Comparison of ENCODE assay signal across 8 cellular contexts in the genomic region with DNA sequence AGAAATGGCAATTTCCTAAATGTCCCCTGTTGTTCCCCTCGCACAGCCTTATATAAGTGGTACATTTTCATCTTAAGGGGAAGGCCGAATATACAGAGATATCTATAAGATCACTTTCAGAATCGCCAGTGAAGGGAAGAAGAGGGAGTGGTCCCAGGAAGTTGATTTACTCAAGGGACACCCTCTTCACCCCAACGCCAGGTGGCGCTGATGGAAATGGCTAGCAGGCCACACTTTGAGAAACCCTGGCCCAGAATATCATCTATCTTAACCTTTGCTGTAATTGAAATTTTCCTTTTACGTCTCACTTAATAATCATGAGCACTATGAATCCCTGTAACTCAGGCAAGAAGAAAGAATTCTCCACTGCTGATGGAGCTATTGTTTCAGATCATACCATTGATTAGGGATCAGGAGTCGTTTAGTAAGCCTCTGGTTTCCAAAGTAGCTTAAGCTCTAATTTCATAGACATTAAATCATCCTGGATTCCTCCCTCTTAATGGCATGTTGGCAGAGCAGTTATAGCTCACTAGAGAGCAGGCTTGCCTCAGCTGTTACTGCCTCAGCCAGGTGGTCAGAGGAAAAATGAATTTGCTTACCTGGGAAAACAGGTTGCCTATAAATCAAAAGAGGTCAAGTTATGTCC.
DNase-seq lines count a peak whose midpoint lies in the region; ATAC-seq and TF ChIP-seq lines count a peak whose summit lies in the region.

No MANE protein-coding gene starts in this region.

- DNase-seq in heart left ventricle (peak in 1 of 5 donors; percentile 29), right atrium auricular region (ENCODE audit: low spot score) (no peak), NCI-H187 (lab: John Stamatoyannopoulos, UW) (peak; percentile 52 to 67), adipocyte (ENCODE audit: low read depth) (peak; percentile 20), memory B cell (ENCODE audit: low spot score in 2 of 2) (peak; percentile 18 to 20), superior temporal gyrus (ENCODE audit: extremely low spot score) (no peak), kidney glomerular epithelial cell (lab: John Stamatoyannopoulos, UW) (no peak)

- intact Hi-C loops in heart left ventricle (cut with DNase I) = loop anchor here in 3 of 10 donors (5.0 to 10.0 kb wide), 2 partner anchors 223 to 225 kb away; no protein-coding TSS in a partner anchor

- H3K4me1 ChIP-seq in heart left ventricle (peaks cover 0 to 4% (median 0%) of the 10 kb centered on the region in 12 donors), right atrium auricular region (no peaks in the 10 kb centered on the region), adipocyte (ENCODE audit: control insufficient read depth, insufficient read depth, low read length) (no peaks in the 10 kb centered on the region)

- H3K4me3 ChIP-seq in heart left ventricle (no peak overlapping the region), right atrium auricular region (no peak overlapping the region), adipocyte (ENCODE audit: low read length) (no peak overlapping the region)

- no peaks in the 10 kb centered on the region for H3K27me3 Mint-ChIP-seq in memory B cell

- 38 to 55% (median 46%) methylated on average over 7 of the region's 7 CpGs for WGBS in heart left ventricle, 4 donors

- H3K9me3 ChIP-seq in heart left ventricle = peaks cover 0 to 15% (median 0%) of the 10 kb centered on the region in 12 donors
- H3K9me3 ChIP-seq in right atrium auricular region = peaks cover 0 to 7% of the 10 kb centered on the region in 2 donors
- H3K9me3 ChIP-seq in adipocyte (ENCODE audit: control insufficient read depth, low read length) = peaks cover 3% of the 10 kb centered on the region

- peaks cover 2% of the 10 kb centered on the region for H3K9me3 Mint-ChIP-seq in memory B cell

- no peak for TF ChIP-seq POLR2A in heart left ventricle (IDR thresholded peaks at IDR 0.05)

- H3K27me3 ChIP-seq in heart left ventricle = no peaks in the 10 kb centered on the region
- no peaks in the 10 kb centered on the region for H3K27me3 ChIP-seq in right atrium auricular region
- H3K27me3 ChIP-seq in adipocyte (replicated peaks; ENCODE audit: control insufficient read depth, insufficient read depth, low read length) = no peaks in the 10 kb centered on the region

- H3K27ac ChIP-seq in heart left ventricle (no peak overlapping the region), right atrium auricular region (no peak overlapping the region)

- TF ChIP-seq CTCF in heart left ventricle (IDR thresholded peaks at IDR 0.05) = peak in 9 of 12 donors; percentile 9 to 38 (median 26)
- peak in 1 of 2 donors; percentile 38 for TF ChIP-seq CTCF in right atrium auricular region (IDR thresholded peaks at IDR 0.05)

- no peak overlapping the region for H3K9ac ChIP-seq in adipocyte (ENCODE audit: low read length)

- H3K4me3 Mint-ChIP-seq in memory B cell = no peak overlapping the region

- H3K4me1 Mint-ChIP-seq in memory B cell = peaks cover 8% of the 10 kb centered on the region

- no peak overlapping the region for H3K27ac Mint-ChIP-seq in memory B cell

- H3K36me3 Mint-ChIP-seq in memory B cell = no peaks in the 10 kb centered on the region

- H3K36me3 ChIP-seq in heart left ventricle = no peaks in the 10 kb centered on the region
- H3K36me3 ChIP-seq in right atrium auricular region = no peaks in the 10 kb centered on the region
- no peaks in the 10 kb centered on the region for H3K36me3 ChIP-seq in adipocyte (ENCODE audit: control insufficient read depth, insufficient read depth, low read length, severe bottlenecking)

- peak; percentile 22 to 73 (median 60) for ATAC-seq in heart left ventricle
- peak; percentile 85 for ATAC-seq in HG02623 (IDR thresholded peaks at IDR 0.05; ENCODE audit: unreplicated experiment)
- ATAC-seq in memory B cell (ENCODE audit: low read depth) = peak; percentile 44

Comparison
In these comparisons a context has a peak if more than half of its experiments do, and no peak if none do; other contexts are left out.
1. DNase-seq: peak in NCI-H187 (2 of 2), adipocyte (single experiment) and memory B cell (2 of 2); none in right atrium auricular region (single experiment), superior temporal gyrus (single experiment) and kidney glomerular epithelial cell (single experiment).
2. Peak in every context shown above with its lines, with median percentiles within 50 percentile points of each other: ATAC-seq.